ENCODE assay signal across 17 cellular contexts in genomic region chr12:105748806-105749600, GRCh38.
DNase-seq lines count a peak whose midpoint lies in the region; ATAC-seq, FAIRE-seq and TF ChIP-seq lines count a peak whose summit lies in the region.
"Had no signal": no experiment of that assay in that cellular context is flagged by ENCODE, and none has a peak within 500 bp of the region (broad histone marks: within the 10 kb centered on the region; RNA-seq: fewer than 3 reads in every experiment).

No MANE protein-coding gene starts in this region.

- no peak overlapping the region for H2BK5ac ChIP-seq in IMR-90 (ENCODE audit: low read depth, low read length, poor library complexity, severe bottlenecking)

- H2BK120ac ChIP-seq in IMR-90 (ENCODE audit: low read depth, low read length): no peak overlapping the region

- H3F3A ChIP-seq in PC-3 (ENCODE audit: low read length, unreplicated experiment): no peaks in the 10 kb centered on the region

- no peak overlapping the region for H3K27ac ChIP-seq in IMR-90 (ENCODE audit: insufficient read depth, low read length)
- H3K27ac ChIP-seq in cingulate gyrus (ENCODE audit: low read depth, low read length): peak overlapping the region; percentile 63
- H3K27ac ChIP-seq in kidney (ENCODE audit: low read depth in 2 of 2, low read length in 2 of 2): no peak overlapping the region
- no peak overlapping the region for H3K27ac ChIP-seq in PC-3 (ENCODE audit: low read length)
- H3K27ac ChIP-seq: HL-60, lower lobe of right lung, spleen had no signal

- in situ Hi-C loops in IMR-90 (cut with MboI; ENCODE audit: low sequenced_read_pairs): no loop called here

- intact Hi-C loops in IMR-90 (cut with micrococcal nuclease): no loop called here
- intact Hi-C loops in kidney (cut with DNase I): no loop called here
- intact Hi-C loops in PC-3 (cut with micrococcal nuclease): no loop called here

- TF ChIP-seq RAD21 in IMR-90 (IDR thresholded peaks at IDR 0.05; ENCODE audit: low read length): no peak

- FAIRE-seq in kidney (lab: Jason Lieb, UNC): no peak

- no peaks in the 10 kb centered on the region for H3K4me1 Mint-ChIP-seq in effector memory CD8-positive, alpha-beta T cell (ENCODE audit: low read depth in 2 of 2)
- H3K4me1 Mint-ChIP-seq: CD4-positive, CD25-positive, alpha-beta regulatory T cell had no signal

- H3K36me3 ChIP-seq in IMR-90 (ENCODE audit: control insufficient read depth, insufficient read depth, low read length) (no peaks in the 10 kb centered on the region), kidney (ENCODE audit: control insufficient read depth in 1 of 2, insufficient read depth in 2 of 2, low read length in 2 of 2) (no peaks in the 10 kb centered on the region), skeletal muscle satellite cell (ENCODE audit: insufficient read depth, low read length) (no peaks in the 10 kb centered on the region), PC-3 (ENCODE audit: low read depth, low read length) (no peaks in the 10 kb centered on the region)
- H3K36me3 ChIP-seq: lower lobe of right lung, spleen had no signal

- no peaks in the 10 kb centered on the region for H3K9me3 Mint-ChIP-seq in effector memory CD8-positive, alpha-beta T cell

- H3K4me3 Mint-ChIP-seq in effector memory CD8-positive, alpha-beta T cell: no peak overlapping the region

- H3K23ac ChIP-seq in IMR-90 (ENCODE audit: low read depth, low read length): no peak overlapping the region

- H4K20me1 ChIP-seq in IMR-90 (ENCODE audit: insufficient read depth, low read length) (no peaks in the 10 kb centered on the region), PC-3 (ENCODE audit: low read length) (no peaks in the 10 kb centered on the region)

- no peak overlapping the region for H4K8ac ChIP-seq in IMR-90 (ENCODE audit: low read depth in 2 of 2, low read length in 2 of 2)

- peak; percentile 74 for DNase-seq in IMR-90
- DNase-seq in kidney: peak; percentile 69
- DNase-seq in ecto neural progenitor cell (ENCODE audit: low spot score): no peak
- DNase-seq in activated CD4-positive, CD25-positive, alpha-beta regulatory T cell (lab: John Stamatoyannopoulos, UW): no peak
- DNase-seq in PC-3: no peak
- no peak for DNase-seq in effector memory CD8-positive, alpha-beta T cell
- DNase-seq: activated CD4-positive, alpha-beta T cell treated with anti-CD3 and anti-CD28 coated beads for 48 hours; activated naive CD4-positive, alpha-beta T cell; CD4-positive, CD25-positive, alpha-beta regulatory T cell; erythroblast; lower lobe of right lung; NCI-H774; spleen; stimulated activated CD8-positive, alpha-beta memory T cell treated with anti-CD3 and anti-CD28 coated beads, Interleukin-4, amount 100 ng/mL, for 48 hours had no signal

- H2BK15ac ChIP-seq in IMR-90 (ENCODE audit: low read depth, low read length): no peak overlapping the region

- H3K56ac ChIP-seq in IMR-90 (ENCODE audit: extremely low read depth, insufficient read depth, low read length): no peak overlapping the region

- no peak overlapping the region for H2AK9ac ChIP-seq in IMR-90 (replicated peaks; ENCODE audit: low read depth, low read length, poor library complexity)

- H3K14ac ChIP-seq in IMR-90 (replicated peaks; ENCODE audit: low read depth, low read length): no peak overlapping the region

- no TSS peak for BruUV-seq in IMR-90 (replicated peaks; lab: Mats Ljungman, UMichigan)
- BruUV-seq in PC-3 (replicated peaks; lab: Mats Ljungman, UMichigan): no TSS peak

- H3K4me3 ChIP-seq in IMR-90 (ENCODE audit: insufficient read depth, low read depth, low read length): no peak overlapping the region
- H3K4me3 ChIP-seq in kidney (ENCODE audit: low read length in 2 of 2): no peak overlapping the region
- H3K4me3 ChIP-seq in skeletal muscle satellite cell (ENCODE audit: low read length): no peak overlapping the region
- no peak overlapping the region for H3K4me3 ChIP-seq in PC-3 (ENCODE audit: low read length)
- H3K4me3 ChIP-seq: lower lobe of right lung, spleen had no signal

- WGBS in IMR-90 (ENCODE audit: extremely low coverage in 2 of 2, insufficient read length in 1 of 2), 2 experiments: no CpG with 5 or more reads among the region's 9 CpGs

- H3K27me3 ChIP-seq in IMR-90 (ENCODE audit: control insufficient read depth, insufficient read depth, low read length) (peaks cover 2% of the 10 kb centered on the region), skeletal muscle satellite cell (ENCODE audit: control insufficient read depth, insufficient read depth, low read length) (no peaks in the 10 kb centered on the region), PC-3 (ENCODE audit: low read length) (peaks cover 8% of the 10 kb centered on the region)

- H3K4me2 ChIP-seq in IMR-90 (ENCODE audit: low read depth, low read length): peak overlapping the region; percentile 4; the same call in 1 of the 2 replicates
- H3K4me2 ChIP-seq in skeletal muscle satellite cell (ENCODE audit: low read length): peak overlapping the region; percentile 56
- H3K4me2 ChIP-seq in PC-3 (ENCODE audit: low read length): no peak overlapping the region

- no peak overlapping the region for H2BK20ac ChIP-seq in IMR-90 (ENCODE audit: low read depth, low read length)

- no peak for TF ChIP-seq CTCF in IMR-90 (conservative IDR thresholded peaks at IDR 0.05; ENCODE audit: low read depth, low read length)
- no peak for TF ChIP-seq CTCF in kidney (IDR thresholded peaks at IDR 0.05; ENCODE audit: borderline replicate concordance, extremely low read depth, insufficient read depth)
- TF ChIP-seq CTCF in PC-3 (conservative IDR thresholded peaks at IDR 0.05; ENCODE audit: low read depth, low read length): no peak

- no peak overlapping the region for H4K5ac ChIP-seq in IMR-90 (ENCODE audit: low read depth, low read length)

- H2AFZ ChIP-seq in IMR-90 (replicated peaks; ENCODE audit: low read length, poor library complexity): no peak overlapping the region
- H2AFZ ChIP-seq in PC-3 (ENCODE audit: low read length): no peak overlapping the region

- no peaks in the 10 kb centered on the region for H3K9me3 ChIP-seq in IMR-90 (ENCODE audit: control insufficient read depth, insufficient read depth, low read length)
- H3K9me3 ChIP-seq in kidney (ENCODE audit: control insufficient read depth in 1 of 2, low read length in 2 of 2): no peaks in the 10 kb centered on the region
- no peaks in the 10 kb centered on the region for H3K9me3 ChIP-seq in skeletal muscle satellite cell (replicated peaks; ENCODE audit: low read length)
- H3K9me3 ChIP-seq in PC-3 (ENCODE audit: low read length): no peaks in the 10 kb centered on the region
- H3K9me3 ChIP-seq: lower lobe of right lung, spleen had no signal

- POLR2A ChIA-PET in IMR-90 (lab: Charles Lee; ENCODE audit: unreplicated experiment) (no interaction called here), PC-3 (lab: Charles Lee; ENCODE audit: unreplicated experiment) (no interaction called here)

- TF ChIP-seq POLR2A in IMR-90 (IDR thresholded peaks at IDR 0.05; ENCODE audit: low read depth, low read length): no peak

- H3K4me1 ChIP-seq in IMR-90 (ENCODE audit: control insufficient read depth, insufficient read depth, low read length): peaks cover 3% of the 10 kb centered on the region; the same call in 1 of the 2 replicates
- peaks cover 6 to 8% of the 10 kb centered on the region in 2 donors for H3K4me1 ChIP-seq in kidney (ENCODE audit: control insufficient read depth in 1 of 2, insufficient read depth in 1 of 2, low read depth in 1 of 2, low read length in 2 of 2)
- peaks cover 17% of the 10 kb centered on the region for H3K4me1 ChIP-seq in skeletal muscle satellite cell (ENCODE audit: control insufficient read depth, insufficient read depth, low read length)
- H3K4me1 ChIP-seq in PC-3 (ENCODE audit: insufficient read depth, low read length): no peaks in the 10 kb centered on the region
- H3K4me1 ChIP-seq: spleen had no signal

- H3K18ac ChIP-seq in IMR-90 (ENCODE audit: low read depth, low read length): no peak overlapping the region

- H3K9me2 ChIP-seq in PC-3 (replicated peaks; ENCODE audit: low read length): no peaks in the 10 kb centered on the region

- no peaks in the 10 kb centered on the region for H3K9me1 ChIP-seq in IMR-90 (ENCODE audit: insufficient read depth, low read length)

- peak; percentile 67 for ATAC-seq in IMR-90 (ENCODE audit: low read depth)
- no peak for ATAC-seq in PC-3
- no peak for ATAC-seq in effector memory CD8-positive, alpha-beta T cell (replicated peaks)
- ATAC-seq: lower lobe of right lung had no signal

- H3K4ac ChIP-seq in IMR-90 (ENCODE audit: low read depth, low read length): no peak overlapping the region

- no peak overlapping the region for H4K91ac ChIP-seq in IMR-90 (ENCODE audit: insufficient read depth, low read depth, low read length)

- CTCF ChIA-PET in IMR-90 (lab: Yijun Ruan, JAX): interaction anchor here (0.6 kb wide), 1 partner anchor 110 kb away, joined by 3 read pairs; no protein-coding TSS in a partner anchor
- CTCF ChIA-PET in PC-3 (lab: Charles Lee): no interaction called here

- H3K27me3 Mint-ChIP-seq in effector memory CD8-positive, alpha-beta T cell: no peaks in the 10 kb centered on the region
- H3K27me3 Mint-ChIP-seq: CD4-positive, CD25-positive, alpha-beta regulatory T cell had no signal

- H3K79me1 ChIP-seq in IMR-90 (ENCODE audit: low read depth in 1 of 2, low read length in 2 of 2): no peaks in the 10 kb centered on the region

- dilution Hi-C loops in IMR-90 (cut with HindIII; ENCODE audit: low sequenced_read_pairs, unreplicated experiment): no loop called here

- no peaks in the 10 kb centered on the region for H3K79me2 ChIP-seq in PC-3 (ENCODE audit: low read length)

- no peak overlapping the region for H2AK5ac ChIP-seq in IMR-90 (ENCODE audit: low read depth, low read length)

- no peaks in the 10 kb centered on the region for H3K36me3 Mint-ChIP-seq in effector memory CD8-positive, alpha-beta T cell (ENCODE audit: insufficient read depth)
- H3K36me3 Mint-ChIP-seq: CD4-positive, CD25-positive, alpha-beta regulatory T cell had no signal

- H3K9ac ChIP-seq in IMR-90 (ENCODE audit: low read depth, low read length) (no peak overlapping the region), kidney (ENCODE audit: low read length in 2 of 2) (no peak overlapping the region), skeletal muscle satellite cell (ENCODE audit: low read depth, low read length) (peak overlapping the region; percentile 2), PC-3 (ENCODE audit: low read length) (no peak overlapping the region)

- H3K27ac Mint-ChIP-seq in effector memory CD8-positive, alpha-beta T cell: no peak overlapping the region
- H3K27ac Mint-ChIP-seq: CD4-positive, CD25-positive, alpha-beta regulatory T cell had no signal

TF ChIP-seq in IMR-90, 13 proteins besides CTCF, POLR2A, EP300 and RAD21:
- TF ChIP-seq CHD1 (IDR thresholded peaks at IDR 0.05; ENCODE audit: low read depth, low read length) (no peak), RCOR1 (IDR thresholded peaks at IDR 0.05; ENCODE audit: insufficient replicate concordance, low read length) (no peak), RFX5 (IDR thresholded peaks at IDR 0.05; ENCODE audit: low read depth, low read length) (no peak)

Comparison
In these comparisons a context has a peak if more than half of its experiments do, and no peak if none do; other contexts are left out.
1. DNase-seq: peak in IMR-90 (single experiment) and kidney (single experiment); none in ecto neural progenitor cell (single experiment), activated CD4-positive, CD25-positive, alpha-beta regulatory T cell (0 of 4), PC-3 (single experiment) and effector memory CD8-positive, alpha-beta T cell (0 of 3).